Comparison of ENCODE assay signal across 14 cellular contexts in genomic region chr14:76376409-76376877, GRCh38. TPM values are rescaled to one million over a fixed set of nuclear protein-coding genes. Genes with fewer than 3 reads are reported as not detected.
DNase-seq lines count a peak whose midpoint lies in the region; ATAC-seq, FAIRE-seq and TF ChIP-seq lines count a peak whose summit lies in the region.
"Had no signal": no experiment of that assay in that cellular context is flagged by ENCODE, and none has a peak within 500 bp of the region (broad histone marks: within the 10 kb centered on the region; RNA-seq: fewer than 3 reads in every experiment).

No MANE protein-coding gene starts in this region.

- peaks cover 78% of the 10 kb centered on the region for H3K27me3 Mint-ChIP-seq in chondrocyte (ENCODE audit: low read depth)

- no peaks in the 10 kb centered on the region for H3K79me2 ChIP-seq in keratinocyte (ENCODE audit: control insufficient read depth, insufficient read depth, low read length)

- H3K9me1 ChIP-seq in keratinocyte (ENCODE audit: control insufficient read depth, extremely low read depth, insufficient read depth, low read length) = no peaks in the 10 kb centered on the region

- DNase-seq in NCI-H510A treated with DMSO at 0.1 percent for 48 hours (lab: John Stamatoyannopoulos, UW) = peak; percentile 1
- DNase-seq in NCI-H510A (lab: John Stamatoyannopoulos, UW) = no peak
- DNase-seq in chondrocyte (ENCODE audit: low spot score) = no peak
- DNase-seq in keratinocyte (ENCODE audit: low read depth, low spot score) = no peak
- DNase-seq in spleen = no peak
- DNase-seq in NCI-H226 = no peak
- no peak for DNase-seq in NCI-H2171 (lab: John Stamatoyannopoulos, UW)
- DNase-seq: activated T-cell treated with anti-CD3 and anti-CD28 coated beads, Interleukin-2, amount 50 U/mL, for 48 hours; cortex of kidney; NCI-H2081 treated with DMSO at 0.1 percent for 48 hours; PC-9 had no signal

- H3K27ac ChIP-seq in keratinocyte (ENCODE audit: control insufficient read depth, insufficient read depth, low read length) (no peak overlapping the region), spleen (no peak overlapping the region)
- H3K27ac ChIP-seq: 22Rv1, PC-9, VCaP had no signal

- H3K27ac Mint-ChIP-seq in chondrocyte (ENCODE audit: unreplicated experiment) = no peak overlapping the region

- H3K4me2 ChIP-seq in keratinocyte (ENCODE audit: control insufficient read depth, extremely low read depth, insufficient read depth, low read depth, low read length) = peak overlapping the region; percentile 73
- H3K4me2 ChIP-seq: PC-9 had no signal

- H3K4me3 ChIP-seq in keratinocyte (ENCODE audit: control insufficient read depth in 2 of 3, extremely low read depth in 1 of 3, insufficient read depth in 2 of 3, low read depth in 1 of 3, low read length in 3 of 3) (peak overlapping the region; percentile 26 to 43 (median 27)), spleen (peak overlapping the region in 6 of 8 donors; percentile 11 to 59 (median 24))
- H3K4me3 ChIP-seq: PC-9 had no signal

- no peak for TF ChIP-seq POLR2A in spleen (IDR thresholded peaks at IDR 0.05)

- WGBS in spleen, 5 donors = 1 to 4% (median 3%) methylated on average over 16 of the region's 16 CpGs

- no peak for ATAC-seq in GM18868 (IDR thresholded peaks at IDR 0.05; ENCODE audit: unreplicated experiment)

- no peak overlapping the region for H3K9ac ChIP-seq in keratinocyte (ENCODE audit: control insufficient read depth, extremely low read depth, insufficient read depth, low read length)

- no peaks in the 10 kb centered on the region for H3K9me3 ChIP-seq in keratinocyte (ENCODE audit: control insufficient read depth, low read depth, low read length)
- no peaks in the 10 kb centered on the region for H3K9me3 ChIP-seq in spleen

- H2AFZ ChIP-seq in keratinocyte (ENCODE audit: control insufficient read depth, low read length) = peak overlapping the region; percentile 36
- H2AFZ ChIP-seq: PC-9 had no signal

- H3K36me3 Mint-ChIP-seq in chondrocyte (ENCODE audit: low read depth) = no peaks in the 10 kb centered on the region

- H3K4me1 ChIP-seq in keratinocyte (ENCODE audit: control insufficient read depth, extremely low read depth, insufficient read depth, low read length) (peaks cover 8% of the 10 kb centered on the region), spleen (peaks cover 7 to 20% (median 13%) of the 10 kb centered on the region in 6 donors)

- no peak for FAIRE-seq in keratinocyte (lab: Jason Lieb, UNC)

- no peaks in the 10 kb centered on the region for H4K20me1 ChIP-seq in keratinocyte (ENCODE audit: control insufficient read depth, extremely low read depth, insufficient read depth, low read length)

- TF ChIP-seq CTCF in chondrocyte (IDR thresholded peaks at IDR 0.05) = no peak
- no peak for TF ChIP-seq CTCF in keratinocyte (optimal IDR thresholded peaks at IDR 0.05 in 1 of 3, IDR thresholded peaks at IDR 0.05 in 1 of 3, conservative IDR thresholded peaks at IDR 0.05 in 1 of 3; ENCODE audit: extremely low read depth in 1 of 3, insufficient read depth in 2 of 3, low read length in 3 of 3)
- no peak for TF ChIP-seq CTCF in spleen (IDR thresholded peaks at IDR 0.05 in 8 of 11, conservative IDR thresholded peaks at IDR 0.05 in 3 of 11)

- dilution Hi-C loops in keratinocyte (cut with MboI; ENCODE audit: extremely low pct_ligation_motif_present, low sequenced_read_pairs) = no loop called here

- H3K27me3 ChIP-seq in keratinocyte (ENCODE audit: control insufficient read depth, extremely low read depth, insufficient read depth, low read length) (peaks cover 60% of the 10 kb centered on the region), spleen (replicated peaks in 1 of 7) (peaks cover 0 to 98% (median 48%) of the 10 kb centered on the region in 7 donors)

- H3K36me3 ChIP-seq in keratinocyte (ENCODE audit: control insufficient read depth in 2 of 2, extremely low read depth in 1 of 2, insufficient read depth in 2 of 2, low read length in 2 of 2) = no peaks in the 10 kb centered on the region
- H3K36me3 ChIP-seq in spleen = no peaks in the 10 kb centered on the region

- peaks cover 13% of the 10 kb centered on the region for H3K4me1 Mint-ChIP-seq in chondrocyte (ENCODE audit: low read depth)

- H3K9me3 Mint-ChIP-seq in chondrocyte (ENCODE audit: low read depth) = no peaks in the 10 kb centered on the region

- peak overlapping the region; percentile 84 for H3K4me3 Mint-ChIP-seq in chondrocyte (ENCODE audit: unreplicated experiment)

- intact Hi-C loops in spleen (cut with DNase I; ENCODE audit: low total_unique reads) = no loop called here

RNA-seq across cellular contexts. Expression of gene ESRRB, which starts 0.5 kb away (rescaled TPM):
- 0.13 to 0.24 TPM (median 0.15 TPM) in 3 replicates for total RNA-seq in chondrocyte
- 0.01 TPM in 1 of 3 replicates, not detected in the others for polyA plus RNA-seq in keratinocyte
- polyA plus RNA-seq in keratinocyte (2011; ENCODE audit: low read depth) = not detected
- not detected in 2 replicates for polyA plus RNA-seq in keratinocyte (2011; cell fraction: cytosol; rRNA removed)
- polyA plus RNA-seq in keratinocyte (2011; cell fraction: nucleus; rRNA removed) = not detected in 2 replicates
- polyA plus RNA-seq in keratinocyte (2012; ENCODE audit: low replicate concordance) = not detected in 2 replicates
- polyA minus RNA-seq in keratinocyte = not detected in 3 replicates
- polyA minus RNA-seq in keratinocyte (2011; cell fraction: cytosol; rRNA and poly(A)+ RNA removed) = not detected
- not detected in 2 replicates for polyA minus RNA-seq in keratinocyte (2011; cell fraction: nucleus; rRNA and poly(A)+ RNA removed)
- total RNA-seq in spleen = 1 to 10 TPM in 2 of 7 donors, under 1 TPM in 4, not detected in 1; 0.40 to 1.1 (median 0.93) TPM
- polyA plus RNA-seq in spleen = under 1 TPM; 0.10 to 0.21 (median 0.17) TPM
- total RNA-seq: PC-9 had no signal
